8 cellular contexts compared by ENCODE assay signal in genomic region chr20:31543966-31544598, GRCh38. TPM values are rescaled to one million over a fixed set of nuclear protein-coding genes. Genes with fewer than 3 reads are reported as not detected.
DNase-seq lines count a peak whose midpoint lies in the region; ATAC-seq, FAIRE-seq and TF ChIP-seq lines count a peak whose summit lies in the region.

No MANE protein-coding gene starts in this region.

- DNase-seq in CD4-positive, alpha-beta T cell = no peak
- peak; percentile 20 for DNase-seq in endothelial cell of umbilical vein (ENCODE audit: low read depth, low spot score)
- no peak for DNase-seq in nephron progenitor cell
- no peak for DNase-seq in Kasumi-1 (lab: John Stamatoyannopoulos, UW)
- no peak for DNase-seq in stimulated activated naive CD4-positive, alpha-beta T cell treated with Interleukin-2 at 50 U/mL for 16 hours (lab: John Stamatoyannopoulos, UW)

- dilution Hi-C loops in endothelial cell of umbilical vein (cut with MboI; ENCODE audit: extremely low pct_ligation_motif_present, low sequenced_read_pairs) = no loop called here

- intact Hi-C loops in CD4-positive, alpha-beta T cell (cut with DNase I, micrococcal nuclease) = no loop called here
- intact Hi-C loops in endothelial cell of umbilical vein (cut with micrococcal nuclease) = no loop called here

- H3K27ac ChIP-seq in CD4-positive, alpha-beta T cell (ENCODE audit: low read depth, low read length) = no peak overlapping the region
- H3K27ac ChIP-seq in endothelial cell of umbilical vein (ENCODE audit: insufficient read depth, low read depth, low read length) = peak overlapping the region; percentile 3

- POLR2A ChIA-PET in CD4-positive, alpha-beta T cell (lab: Charles Lee) = no interaction called here
- POLR2A ChIA-PET in endothelial cell of umbilical vein (lab: Charles Lee) = no interaction called here

- no peaks in the 10 kb centered on the region for H3K27me3 ChIP-seq in CD4-positive, alpha-beta T cell (ENCODE audit: control insufficient read depth, insufficient read depth, low read length)
- no peaks in the 10 kb centered on the region for H3K27me3 ChIP-seq in endothelial cell of umbilical vein (ENCODE audit: control insufficient read depth in 2 of 2, insufficient read depth in 2 of 2, low read length in 2 of 2)

- H3K4me1 ChIP-seq in endothelial cell of umbilical vein (ENCODE audit: control insufficient read depth, extremely low read depth, insufficient read depth, low read length) = peaks cover 21% of the 10 kb centered on the region

- H3K4me3 Mint-ChIP-seq in CD4-positive, alpha-beta T cell = no peak overlapping the region
- H3K4me3 Mint-ChIP-seq in nephron progenitor cell = no peak overlapping the region

- peaks cover 10 to 28% of the 10 kb centered on the region in 2 experiments for H3K36me3 ChIP-seq in endothelial cell of umbilical vein (ENCODE audit: control insufficient read depth in 2 of 2, extremely low read depth in 1 of 2, insufficient read depth in 2 of 2, low read length in 2 of 2)

- CTCF ChIA-PET in CD4-positive, alpha-beta T cell (lab: Charles Lee) = interaction anchor here (0.9 kb wide), 1 partner anchor 69 kb away, joined by 3 read pairs; no protein-coding TSS in a partner anchor
- CTCF ChIA-PET in endothelial cell of umbilical vein (lab: Charles Lee) = no interaction called here

- no peaks in the 10 kb centered on the region for H3K9me3 Mint-ChIP-seq in CD4-positive, alpha-beta T cell
- no peaks in the 10 kb centered on the region for H3K9me3 Mint-ChIP-seq in nephron progenitor cell

- peaks cover 28% of the 10 kb centered on the region for H3K4me1 Mint-ChIP-seq in CD4-positive, alpha-beta T cell (ENCODE audit: low read depth)
- peaks cover 26% of the 10 kb centered on the region for H3K4me1 Mint-ChIP-seq in nephron progenitor cell

- peak overlapping the region; percentile 55 for H3K27ac Mint-ChIP-seq in CD4-positive, alpha-beta T cell
- H3K27ac Mint-ChIP-seq in nephron progenitor cell = peak overlapping the region; percentile 76

- H3K27me3 Mint-ChIP-seq in CD4-positive, alpha-beta T cell = no peaks in the 10 kb centered on the region
- H3K27me3 Mint-ChIP-seq in nephron progenitor cell (ENCODE audit: low read depth, poor library complexity) = no peaks in the 10 kb centered on the region

- no TSS peak for BruUV-seq in endothelial cell of umbilical vein (replicated peaks; lab: Mats Ljungman, UMichigan)

- peaks cover 25% of the 10 kb centered on the region for H3K79me2 ChIP-seq in endothelial cell of umbilical vein (ENCODE audit: control insufficient read depth, insufficient read depth, low read length)

- no peak overlapping the region for H3K9ac ChIP-seq in endothelial cell of umbilical vein (replicated peaks; ENCODE audit: extremely low read depth, insufficient read depth, low read length)

- H4K20me1 ChIP-seq in endothelial cell of umbilical vein (replicated peaks; ENCODE audit: control insufficient read depth, extremely low read depth, insufficient read depth, low read length) = no peaks in the 10 kb centered on the region

- H3K9me3 ChIP-seq in CD4-positive, alpha-beta T cell (ENCODE audit: control insufficient read depth, low read length) = no peaks in the 10 kb centered on the region
- H3K9me3 ChIP-seq in endothelial cell of umbilical vein (replicated peaks; ENCODE audit: control insufficient read depth, insufficient read depth, low read length) = no peaks in the 10 kb centered on the region

- TF ChIP-seq POLR2A in endothelial cell of umbilical vein (IDR thresholded peaks at IDR 0.05; ENCODE audit: low read depth, low read length) = no peak

- TF ChIP-seq CTCF in CD4-positive, alpha-beta T cell (IDR thresholded peaks at IDR 0.05) = no peak
- TF ChIP-seq CTCF in endothelial cell of umbilical vein (IDR thresholded peaks at IDR 0.05; ENCODE audit: extremely low read depth in 1 of 2, insufficient read depth in 1 of 2, low read depth in 1 of 2, low read length in 2 of 2) = no peak
- no peak for TF ChIP-seq CTCF in nephron progenitor cell (IDR thresholded peaks at IDR 0.05)

- H3K4me3 ChIP-seq in endothelial cell of umbilical vein (replicated peaks in 1 of 3; ENCODE audit: insufficient read depth in 1 of 3, low read depth in 1 of 3, low read length in 3 of 3) = no peak overlapping the region

- FAIRE-seq in endothelial cell of umbilical vein (lab: Jason Lieb, UNC) = no peak

- H2AFZ ChIP-seq in endothelial cell of umbilical vein (ENCODE audit: low read depth, low read length) = no peak overlapping the region

- peaks cover 85% of the 10 kb centered on the region for H3K36me3 Mint-ChIP-seq in CD4-positive, alpha-beta T cell (ENCODE audit: low read depth)
- peaks cover 44% of the 10 kb centered on the region for H3K36me3 Mint-ChIP-seq in nephron progenitor cell (ENCODE audit: low read depth)

- no peaks in the 10 kb centered on the region for H3K9me1 ChIP-seq in endothelial cell of umbilical vein (replicated peaks; ENCODE audit: control insufficient read depth, extremely low read depth, insufficient read depth, low read length)

- ATAC-seq in CD4-positive, alpha-beta T cell (ENCODE audit: poor library complexity) = no peak
- ATAC-seq in GM18868 (IDR thresholded peaks at IDR 0.05; ENCODE audit: unreplicated experiment) = no peak
- ATAC-seq in GM21381 (IDR thresholded peaks at IDR 0.05; ENCODE audit: unreplicated experiment) = no peak

- H3K4me2 ChIP-seq in endothelial cell of umbilical vein (ENCODE audit: insufficient read depth, low read length) = no peak overlapping the region

TF ChIP-seq in PFSK-1, 5 proteins besides CTCF, POLR2A, EP300 and RAD21 (continues in another document):
- TF ChIP-seq SIN3A (IDR thresholded peaks at IDR 0.05; ENCODE audit: borderline replicate concordance, insufficient read depth, low read length) (no peak), POLR2AphosphoS5 (IDR thresholded peaks at IDR 0.05; ENCODE audit: low read depth, low read length) (0 out of 2 replicates have a peak, but pooled peaks have one; percentile 8)

TF ChIP-seq in endothelial cell of umbilical vein, 7 proteins besides CTCF, POLR2A, EP300 and RAD21:
- TF ChIP-seq POLR2AphosphoS5 (IDR thresholded peaks at IDR 0.05; ENCODE audit: insufficient read depth, low read depth, low read length) (no peak), JUN (IDR thresholded peaks at IDR 0.05; ENCODE audit: borderline replicate concordance, insufficient read depth, insufficient read length, low read depth) (no peak), EZH2 (IDR thresholded peaks at IDR 0.05; ENCODE audit: borderline replicate concordance, low read depth, low read length, severe bottlenecking) (no peak), MYC (IDR thresholded peaks at IDR 0.05; ENCODE audit: low read depth, low read length) (no peak), MAX (IDR thresholded peaks at IDR 0.05; ENCODE audit: insufficient read depth, insufficient read length) (no peak), GATA2 (IDR thresholded peaks at IDR 0.05; ENCODE audit: insufficient read depth, insufficient read length, low read depth, low read length) (no peak), FOS (IDR thresholded peaks at IDR 0.05; ENCODE audit: borderline replicate concordance, insufficient read depth, low read length) (no peak)

RNA-seq across cellular contexts. Expression of gene HM13, which starts 29.8 kb away (rescaled TPM):
- total RNA-seq in CD4-positive, alpha-beta T cell = 100 to 1,000 TPM in 1 of 2 experiments, 10 to 100 TPM in 1; 97.8 to 113 TPM
- polyA plus RNA-seq in PFSK-1 (2012; ENCODE audit: insufficient read length, low read depth) = 298 TPM
- 188 and 211 TPM in 2 replicates for total RNA-seq in endothelial cell of umbilical vein
- polyA plus RNA-seq in endothelial cell of umbilical vein = 218 and 265 TPM in 2 replicates
- 168 and 180 TPM in 2 replicates for polyA plus RNA-seq in endothelial cell of umbilical vein (2011; cell fraction: cytosol; rRNA removed)
- 144 and 177 TPM in 2 replicates for polyA plus RNA-seq in endothelial cell of umbilical vein (2011; cell fraction: nucleus; rRNA removed)
- polyA plus RNA-seq in endothelial cell of umbilical vein (2012) = 174 and 184 TPM in 2 replicates
- polyA minus RNA-seq in endothelial cell of umbilical vein = 183 and 206 TPM in 2 replicates
- polyA minus RNA-seq in endothelial cell of umbilical vein (2011; cell fraction: cytosol; rRNA and poly(A)+ RNA removed) = 141 TPM
- 126 and 153 TPM in 2 replicates for polyA minus RNA-seq in endothelial cell of umbilical vein (2011; cell fraction: nucleus; rRNA and poly(A)+ RNA removed)
